ENCODE assay signal across 10 cellular contexts in genomic region chr14:55458800-55459577, GRCh38. TPM values are rescaled to one million over a fixed set of nuclear protein-coding genes. Genes with fewer than 3 reads are reported as not detected.
A peak's percentile ranks its signal among the peaks of the same experiment; 100 is the strongest.
DNase-seq lines count a peak whose midpoint lies in the region; ATAC-seq, FAIRE-seq and TF ChIP-seq lines count a peak whose summit lies in the region.
"Had no signal": no experiment of that assay in that cellular context is flagged by ENCODE, and none has a peak within 500 bp of the region (broad histone marks: within the 10 kb centered on the region; RNA-seq: fewer than 3 reads in every experiment).

No MANE protein-coding gene starts in this region.

- ATAC-seq in GM18519 (IDR thresholded peaks at IDR 0.05; ENCODE audit: low FRiP score, unreplicated experiment) (peak; percentile 73), IMR-90 (ENCODE audit: low read depth) (0 out of 2 replicates have a peak, but pooled peaks have one; percentile 27), HepG2 (no peak), GM19324 (IDR thresholded peaks at IDR 0.05; ENCODE audit: low FRiP score, unreplicated experiment) (no peak)

- no peak overlapping the region for H2BK5ac ChIP-seq in IMR-90 (ENCODE audit: low read depth, low read length, poor library complexity, severe bottlenecking)

- H3K4ac ChIP-seq in IMR-90 (ENCODE audit: low read depth, low read length), result no peak overlapping the region

- peaks cover 23% of the 10 kb centered on the region for H3K4me1 ChIP-seq in GM23248 (ENCODE audit: insufficient read depth)
- peaks cover 11% of the 10 kb centered on the region for H3K4me1 ChIP-seq in IMR-90 (ENCODE audit: control insufficient read depth, insufficient read depth, low read length)
- peaks cover 14% of the 10 kb centered on the region; the same call in 1 of the 2 replicates for H3K4me1 ChIP-seq in HepG2 (ENCODE audit: insufficient read depth, low read length)

- no peak overlapping the region for H3K18ac ChIP-seq in IMR-90 (ENCODE audit: low read depth, low read length)

- no peak overlapping the region for H2AK9ac ChIP-seq in IMR-90 (replicated peaks; ENCODE audit: low read depth, low read length, poor library complexity)

- no peak overlapping the region for H3K56ac ChIP-seq in IMR-90 (ENCODE audit: extremely low read depth, insufficient read depth, low read length)

- H3K4me2 ChIP-seq in GM23248 (ENCODE audit: unreplicated experiment), result peak overlapping the region; percentile 35
- peak overlapping the region; percentile 49; the same call in 1 of the 2 replicates for H3K4me2 ChIP-seq in IMR-90 (ENCODE audit: low read depth, low read length)
- no peak overlapping the region for H3K4me2 ChIP-seq in HepG2 (ENCODE audit: low read depth, low read length)

- in situ Hi-C loops in GM23248 (cut with MboI) (no loop called here), IMR-90 (cut with MboI; ENCODE audit: low sequenced_read_pairs) (no loop called here), HepG2 (cut with HindIII; ENCODE audit: extremely low pct_ligation_motif_present, low pct_unique_long_range_greater_than_20kb) (no loop called here)

- H4K8ac ChIP-seq in IMR-90 (ENCODE audit: low read depth in 2 of 2, low read length in 2 of 2), result no peak overlapping the region

- H4K5ac ChIP-seq in IMR-90 (ENCODE audit: low read depth, low read length), result no peak overlapping the region

- POLR2A ChIA-PET in IMR-90 (lab: Charles Lee; ENCODE audit: unreplicated experiment), result no interaction called here
- POLR2A ChIA-PET in HepG2 (lab: Yijun Ruan, JAX), result no interaction called here

- CTCF ChIA-PET in IMR-90 (lab: Yijun Ruan, JAX) (no interaction called here), HepG2 (lab: Yijun Ruan, JAX; ENCODE audit: low intra/inter-chr PET ratio, low total read pairs) (no interaction called here)

- H3K23ac ChIP-seq in IMR-90 (ENCODE audit: low read depth, low read length), result no peak overlapping the region

- H3K4me3 ChIP-seq in GM23248 (no peak overlapping the region), IMR-90 (ENCODE audit: insufficient read depth, low read depth, low read length) (no peak overlapping the region), HepG2 (replicated peaks in 1 of 3; ENCODE audit: insufficient read depth in 1 of 3, low read depth in 2 of 3, low read length in 3 of 3) (no peak overlapping the region)

- TF ChIP-seq CTCF in IMR-90 (conservative IDR thresholded peaks at IDR 0.05; ENCODE audit: low read depth, low read length) (no peak), HepG2 (CRISPR knock-in tag; IDR thresholded peaks at IDR 0.05) (no peak)

- BruUV-seq in IMR-90 (replicated peaks; lab: Mats Ljungman, UMichigan) (no TSS peak), HepG2 (replicated peaks; lab: Mats Ljungman, UMichigan) (no TSS peak)

- intact Hi-C loops in IMR-90 (cut with micrococcal nuclease), result no loop called here
- intact Hi-C loops in HepG2 (cut with micrococcal nuclease; ENCODE audit: unreplicated experiment), result no loop called here

- peak overlapping the region; percentile 28; the same call in 1 of the 2 replicates for H2AFZ ChIP-seq in GM23248
- peak overlapping the region; percentile 44 for H2AFZ ChIP-seq in IMR-90 (replicated peaks; ENCODE audit: low read length, poor library complexity)
- H2AFZ ChIP-seq in HepG2 (ENCODE audit: low read length), result no peak overlapping the region

- H4K20me1 ChIP-seq in GM23248 (ENCODE audit: insufficient read depth), result no peaks in the 10 kb centered on the region
- H4K20me1 ChIP-seq in IMR-90 (ENCODE audit: insufficient read depth, low read length), result no peaks in the 10 kb centered on the region
- H4K20me1 ChIP-seq in HepG2 (ENCODE audit: insufficient read depth, low read length), result no peaks in the 10 kb centered on the region

- TF ChIP-seq RAD21 in IMR-90 (IDR thresholded peaks at IDR 0.05; ENCODE audit: low read length) (no peak), HepG2 (CRISPR knock-in tag; IDR thresholded peaks at IDR 0.05) (no peak)

- H3K27me3 ChIP-seq in GM23248 (replicated peaks; ENCODE audit: insufficient read depth) (no peaks in the 10 kb centered on the region), IMR-90 (ENCODE audit: control insufficient read depth, insufficient read depth, low read length) (peaks cover 6% of the 10 kb centered on the region), HepG2 (ENCODE audit: control insufficient read depth in 1 of 2, insufficient read depth in 2 of 2, low read length in 2 of 2) (peaks cover 0 to 8% of the 10 kb centered on the region in 2 experiments; a peak in 1 of 5 replicates)

- H2BK15ac ChIP-seq in IMR-90 (ENCODE audit: low read depth, low read length), result no peak overlapping the region

- no peak for FAIRE-seq in HepG2 (lab: Jason Lieb, UNC)

- WGBS in GM23248 (ENCODE audit: low coverage in 1 of 2, low lambda C conversion rate in 2 of 2, missing lambda C conversion rate in 2 of 2), 2 experiments, result 36 to 39% methylated on average over 9 of the region's 9 CpGs
- 70% methylated on average over 2 of the region's 9 CpGs; no CpG with 5 or more reads in 1 of the 2 experiments for WGBS in IMR-90 (ENCODE audit: extremely low coverage in 2 of 2, insufficient read length in 1 of 2), 2 experiments
- 13% methylated on average over 9 of the region's 9 CpGs for WGBS in HepG2 (ENCODE audit: low lambda C conversion rate)

- no peaks in the 10 kb centered on the region for H3K9me3 ChIP-seq in GM23248 (ENCODE audit: low read depth)
- no peaks in the 10 kb centered on the region for H3K9me3 ChIP-seq in IMR-90 (ENCODE audit: control insufficient read depth, insufficient read depth, low read length)
- no peaks in the 10 kb centered on the region for H3K9me3 ChIP-seq in HepG2 (ENCODE audit: low read length)

- no peaks in the 10 kb centered on the region for H3K36me3 ChIP-seq in GM23248 (ENCODE audit: low read depth)
- H3K36me3 ChIP-seq in IMR-90 (ENCODE audit: control insufficient read depth, insufficient read depth, low read length), result no peaks in the 10 kb centered on the region
- no peaks in the 10 kb centered on the region for H3K36me3 ChIP-seq in HepG2 (replicated peaks in 1 of 2; ENCODE audit: control insufficient read depth in 1 of 2, insufficient read depth in 2 of 2, low read length in 2 of 2)

- H3K27ac ChIP-seq in GM23248, result peak overlapping the region; percentile 40
- H3K27ac ChIP-seq in IMR-90 (ENCODE audit: insufficient read depth, low read length), result no peak overlapping the region
- no peak overlapping the region for H3K27ac ChIP-seq in HepG2 (ENCODE audit: extremely low read length, insufficient read depth, low read length)

- no peak overlapping the region for H3K9ac ChIP-seq in GM23248
- H3K9ac ChIP-seq in IMR-90 (ENCODE audit: low read depth, low read length), result no peak overlapping the region
- no peak overlapping the region for H3K9ac ChIP-seq in HepG2 (ENCODE audit: insufficient read depth, low read depth, low read length)

- H3K79me2 ChIP-seq in GM23248 (ENCODE audit: insufficient read depth) (no peaks in the 10 kb centered on the region), HepG2 (ENCODE audit: insufficient read depth, low read length) (no peaks in the 10 kb centered on the region)

- H3F3A ChIP-seq in GM23248 (ENCODE audit: insufficient read depth), result peaks cover 13% of the 10 kb centered on the region

- dilution Hi-C loops in IMR-90 (cut with HindIII; ENCODE audit: low sequenced_read_pairs, unreplicated experiment), result no loop called here

- H3K79me1 ChIP-seq in IMR-90 (ENCODE audit: low read depth in 1 of 2, low read length in 2 of 2), result no peaks in the 10 kb centered on the region

- no peak overlapping the region for H2BK120ac ChIP-seq in IMR-90 (ENCODE audit: low read depth, low read length)

- H4K91ac ChIP-seq in IMR-90 (ENCODE audit: insufficient read depth, low read depth, low read length), result no peak overlapping the region

- H3K14ac ChIP-seq in IMR-90 (replicated peaks; ENCODE audit: low read depth, low read length), result no peak overlapping the region

- no peak overlapping the region for H2AK5ac ChIP-seq in IMR-90 (ENCODE audit: low read depth, low read length)

- H3K9me1 ChIP-seq in IMR-90 (ENCODE audit: insufficient read depth, low read length), result peaks cover 3% of the 10 kb centered on the region; the same call in 1 of the 2 replicates

- peak; percentile 75 for DNase-seq in GM23248
- peak; percentile 48 for DNase-seq in IMR-90
- DNase-seq in HepG2 (ENCODE audit: low spot score), result no peak
- DNase-seq in NK-92 treated with Interleukin-12 subunit alpha and Interleukin-12 subunit beta, amount 100 ng/mL, for 24 hours (lab: John Stamatoyannopoulos, UW), result no peak
- no peak for DNase-seq in stimulated activated CD4-positive, alpha-beta T cell treated with anti-CD3 and anti-CD28 coated beads, Interleukin-15, amount 100 ng/mL, for 24 hours
- DNase-seq in retina, result no peak
- DNase-seq: activated naive CD4-positive, alpha-beta T cell treated with anti-CD3 and anti-CD28 coated beads, Interleukin-2, amount 10 ng/mL, durations not matched to agents 7 days and 5 days had no signal

- no peak for TF ChIP-seq EP300 in HepG2 (IDR thresholded peaks at IDR 0.05; ENCODE audit: low read depth in 2 of 2, low read length in 2 of 2)
- TF ChIP-seq EP300 in HepG2 (CRISPR knock-in tag; IDR thresholded peaks at IDR 0.05; ENCODE audit: borderline replicate concordance), result no peak

- H2BK20ac ChIP-seq in IMR-90 (ENCODE audit: low read depth, low read length), result peak overlapping the region; percentile 47; the same call in 1 of the 2 replicates

- TF ChIP-seq POLR2A in IMR-90 (IDR thresholded peaks at IDR 0.05; ENCODE audit: low read depth, low read length) (no peak), HepG2 (IDR thresholded peaks at IDR 0.05; ENCODE audit: insufficient read depth in 1 of 2, low read depth in 2 of 2, low read length in 2 of 2) (no peak)

- H3K9me2 ChIP-seq in GM23248 (ENCODE audit: insufficient read depth), result no peaks in the 10 kb centered on the region

RNA-seq across cellular contexts. Expression of gene TBPL2, which starts 18.6 kb away (rescaled TPM):
- not detected in 2 replicates for total RNA-seq in GM23248 (2014; rRNA removed; shearing (Covaris generic))
- polyA plus RNA-seq in GM23248 (2016; fragmentation: Nextera tagmentation; extraction: Ambion mirVana), result not detected in 2 replicates
- total RNA-seq in IMR-90 (2012; rRNA removed), result not detected in 2 replicates
- polyA plus RNA-seq in IMR-90 (2012; rRNA removed), result not detected in 2 replicates
- polyA plus RNA-seq in IMR-90 (2012; cell fraction: cytosol; rRNA removed), result not detected in 2 replicates
- polyA plus RNA-seq in IMR-90 (2012; cell fraction: nucleus; rRNA removed; ENCODE audit: low replicate concordance), result not detected in 2 replicates
- not detected in 2 replicates for total RNA-seq in HepG2 (2016; rRNA removed; fragmentation: Illumina TruSeq; extraction: Trizol)
- not detected in 2 replicates for total RNA-seq in HepG2 (2016; cell fraction: cytosol; rRNA removed; fragmentation: Illumina TruSeq; extraction: Trizol; ENCODE audit: low read depth)
- not detected in 2 replicates for total RNA-seq in HepG2 (2016; cell fraction: insoluble cytoplasmic fraction; rRNA removed; fragmentation: Illumina TruSeq; extraction: Trizol)
- not detected in 2 replicates for total RNA-seq in HepG2 (2016; cell fraction: membrane; rRNA removed; fragmentation: Illumina TruSeq; extraction: Trizol)
- total RNA-seq in HepG2 (2016; cell fraction: nucleus; rRNA removed; fragmentation: Illumina TruSeq; extraction: Trizol), result not detected in 2 replicates
- polyA plus RNA-seq in HepG2 (2011; rRNA removed), result not detected in 2 replicates
- polyA plus RNA-seq in HepG2 (2011; cell fraction: cytosol; rRNA removed), result not detected in 2 replicates
- polyA plus RNA-seq in HepG2 (2011; cell fraction: nucleus; rRNA removed), result not detected in 2 replicates
- polyA plus RNA-seq in HepG2 (2012), result 0.12 TPM in 1 of 2 replicates, not detected in the other
- not detected in 2 replicates for polyA plus RNA-seq in HepG2 (2016; cell fraction: cytosol; fragmentation: Illumina TruSeq; extraction: Trizol; ENCODE audit: low read depth)
- not detected in 2 replicates for polyA plus RNA-seq in HepG2 (2016; cell fraction: insoluble cytoplasmic fraction; fragmentation: Illumina TruSeq; extraction: Trizol; ENCODE audit: low read depth)
- not detected in 2 replicates for polyA plus RNA-seq in HepG2 (2016; cell fraction: membrane; fragmentation: Illumina TruSeq; extraction: Trizol; ENCODE audit: low read depth)
- not detected in 2 replicates for polyA plus RNA-seq in HepG2 (2016; cell fraction: nucleus; fragmentation: Illumina TruSeq; extraction: Trizol; ENCODE audit: insufficient read depth, low read depth)
- 0.08 TPM in 1 of 2 replicates, not detected in the other for polyA minus RNA-seq in HepG2 (2011; rRNA and poly(A)+ RNA removed; ENCODE audit: low replicate concordance)
- not detected in 2 replicates for polyA minus RNA-seq in HepG2 (2011; cell fraction: cytosol; rRNA and poly(A)+ RNA removed)
- polyA minus RNA-seq in HepG2 (2011; cell fraction: nucleus; rRNA and poly(A)+ RNA removed), result not detected in 2 replicates
- polyA plus RNA-seq: neural cell had no signal

RNA-seq across cellular contexts. Expression of gene ATG14, which starts 47.4 kb away (rescaled TPM):
- 14.7 and 14.9 TPM in 2 replicates for total RNA-seq in GM23248 (2014; rRNA removed; shearing (Covaris generic))
- polyA plus RNA-seq in GM23248 (2016; fragmentation: Nextera tagmentation; extraction: Ambion mirVana), result 3.8 TPM in 2 replicates
- 12.4 and 13.3 TPM in 2 replicates for total RNA-seq in IMR-90 (2012; rRNA removed)
- 3.6 and 5.0 TPM in 2 replicates for polyA plus RNA-seq in IMR-90 (2012; rRNA removed)
- polyA plus RNA-seq in IMR-90 (2012; cell fraction: cytosol; rRNA removed), result 1.3 and 1.4 TPM in 2 replicates
- polyA plus RNA-seq in IMR-90 (2012; cell fraction: nucleus; rRNA removed; ENCODE audit: low replicate concordance), result 5.8 and 22.7 TPM in 2 replicates
- total RNA-seq in HepG2 (2016; rRNA removed; fragmentation: Illumina TruSeq; extraction: Trizol), result 9.1 and 9.9 TPM in 2 replicates
- 1.7 and 1.9 TPM in 2 replicates for total RNA-seq in HepG2 (2016; cell fraction: cytosol; rRNA removed; fragmentation: Illumina TruSeq; extraction: Trizol; ENCODE audit: low read depth)
- 9.5 and 11.3 TPM in 2 replicates for total RNA-seq in HepG2 (2016; cell fraction: insoluble cytoplasmic fraction; rRNA removed; fragmentation: Illumina TruSeq; extraction: Trizol)
- total RNA-seq in HepG2 (2016; cell fraction: membrane; rRNA removed; fragmentation: Illumina TruSeq; extraction: Trizol), result 4.6 and 5.4 TPM in 2 replicates
- 10.3 and 13.4 TPM in 2 replicates for total RNA-seq in HepG2 (2016; cell fraction: nucleus; rRNA removed; fragmentation: Illumina TruSeq; extraction: Trizol)
- 6.2 and 7.2 TPM in 2 replicates for polyA plus RNA-seq in HepG2 (2011; rRNA removed)
- polyA plus RNA-seq in HepG2 (2011; cell fraction: cytosol; rRNA removed), result 2.5 and 3.1 TPM in 2 replicates
- 13.5 and 13.6 TPM in 2 replicates for polyA plus RNA-seq in HepG2 (2011; cell fraction: nucleus; rRNA removed)
- 4.9 and 6.8 TPM in 2 replicates for polyA plus RNA-seq in HepG2 (2012)
- 0.62 and 0.65 TPM in 2 replicates for polyA plus RNA-seq in HepG2 (2016; cell fraction: cytosol; fragmentation: Illumina TruSeq; extraction: Trizol; ENCODE audit: low read depth)
- polyA plus RNA-seq in HepG2 (2016; cell fraction: insoluble cytoplasmic fraction; fragmentation: Illumina TruSeq; extraction: Trizol; ENCODE audit: low read depth), result 6.5 and 7.1 TPM in 2 replicates
- polyA plus RNA-seq in HepG2 (2016; cell fraction: membrane; fragmentation: Illumina TruSeq; extraction: Trizol; ENCODE audit: low read depth), result 1.6 and 1.8 TPM in 2 replicates
- polyA plus RNA-seq in HepG2 (2016; cell fraction: nucleus; fragmentation: Illumina TruSeq; extraction: Trizol; ENCODE audit: insufficient read depth, low read depth), result 22.2 and 22.7 TPM in 2 replicates
- polyA minus RNA-seq in HepG2 (2011; rRNA and poly(A)+ RNA removed; ENCODE audit: low replicate concordance), result 7.4 and 8.6 TPM in 2 replicates
- 5.1 and 6.0 TPM in 2 replicates for polyA minus RNA-seq in HepG2 (2011; cell fraction: cytosol; rRNA and poly(A)+ RNA removed)
- 12.6 and 12.9 TPM in 2 replicates for polyA minus RNA-seq in HepG2 (2011; cell fraction: nucleus; rRNA and poly(A)+ RNA removed)

Comparison
In these comparisons a context has a peak if more than half of its experiments do, and no peak if none do; other contexts are left out.
1. ATAC-seq: peak in GM18519 (single experiment) and IMR-90 (single experiment); none in HepG2 (single experiment) and GM19324 (single experiment).
2. DNase-seq: peak in GM23248 (single experiment) and IMR-90 (single experiment); none in HepG2 (single experiment), NK-92 treated with Interleukin-12 subunit alpha and Interleukin-12 subunit beta, amount 100 ng/mL, for 24 hours (single experiment), stimulated activated CD4-positive, alpha-beta T cell treated with anti-CD3 and anti-CD28 coated beads, Interleukin-15, amount 100 ng/mL, for 24 hours (single experiment) and retina (single experiment).